35 cellular contexts compared by ENCODE assay signal in genomic region chr3:21798689-21799088, GRCh38.
"Had no signal": no experiment of that assay in that cellular context is flagged by ENCODE, and none has a peak within 500 bp of the region (broad histone marks: within the 10 kb centered on the region; RNA-seq: fewer than 3 reads in every experiment).

No MANE protein-coding gene starts in this region.

- H3K4me3 ChIP-seq: MG63 had no signal

- H3K36me3 ChIP-seq: MG63 had no signal

- H3K27me3 ChIP-seq: MG63 had no signal

- DNase-seq: Karpas-422, Kasumi-1, MG63, MM.1S, MV-4-11, NCI-H1048, NCI-H1092, NCI-H1092 treated with DMSO at 0.1 percent for 48 hours, NCI-H1105, NCI-H1105 treated with DMSO at 0.1 percent for 48 hours, NCI-H1417, NCI-H1417 treated with DMSO at 0.1 percent for 48 hours, NCI-H1436, NCI-H1436 treated with DMSO at 0.1 percent for 48 hours, NCI-H146, NCI-H1694, NCI-H1694 treated with DMSO at 0.1 percent for 48 hours, NCI-H187, NCI-H187 treated with DMSO at 0.1 percent for 48 hours, NCI-H1930, NCI-H2029, NCI-H2029 treated with DMSO at 0.1 percent for 48 hours, NCI-H2081, NCI-H2081 treated with DMSO at 0.1 percent for 48 hours, NCI-H2107, NCI-H2171, NCI-H2171 treated with DMSO at 0.1 percent for 48 hours, NCI-H2227 treated with DMSO at 0.1 percent for 48 hours, NCI-H226, NCI-H345, NCI-H446, NCI-H446 treated with DMSO at 0.1 percent for 48 hours, NCI-H510A, NCI-H510A treated with DMSO at 0.1 percent for 48 hours, NCI-H524 had no signal
